11 cellular contexts compared by ENCODE assay signal in the genomic region with DNA sequence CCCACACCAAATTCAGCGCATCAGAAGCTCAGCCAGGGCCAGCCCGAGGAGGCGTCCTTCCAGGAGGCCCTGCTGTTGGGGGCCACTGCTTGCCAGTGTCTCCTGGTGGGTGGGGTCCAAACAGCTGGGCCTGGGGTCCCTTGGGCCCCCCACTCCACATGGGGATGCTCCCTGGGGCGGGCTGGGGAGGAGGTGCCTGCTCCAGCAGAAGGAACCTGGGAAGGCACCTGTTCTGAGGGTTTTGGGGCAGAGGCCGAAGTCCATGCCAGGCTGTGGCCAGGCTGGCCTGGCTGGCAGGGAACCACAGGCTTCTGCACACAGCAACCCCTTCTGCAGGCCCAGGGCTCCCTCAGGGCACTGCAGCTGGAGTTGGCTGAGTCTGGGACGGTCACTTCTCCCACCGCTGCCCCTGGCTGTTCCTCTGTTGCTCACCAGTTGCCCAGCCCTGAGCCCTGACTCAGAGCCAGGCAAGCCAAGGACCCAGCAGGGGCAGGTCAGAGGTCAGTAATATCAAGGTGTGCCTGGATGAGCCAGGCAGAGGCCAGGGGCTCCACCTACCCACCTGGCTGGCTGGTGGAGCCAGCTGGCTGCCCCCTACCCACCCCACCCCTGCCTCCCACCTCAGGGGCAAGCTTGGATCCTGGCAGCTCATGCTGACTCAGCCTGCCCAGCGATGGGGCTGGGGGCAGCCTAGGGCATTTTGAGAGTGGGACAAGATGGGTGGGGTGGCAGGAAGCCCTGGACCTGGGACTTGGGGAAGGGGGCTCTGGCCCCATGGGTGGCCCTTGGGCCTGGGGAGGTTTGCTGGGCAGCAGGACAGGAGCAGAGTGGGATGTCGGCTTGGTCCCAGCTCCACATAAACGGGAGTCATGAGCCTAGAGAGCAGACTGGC. TPM values are rescaled to one million over a fixed set of nuclear protein-coding genes. Genes with fewer than 3 reads are reported as not detected.
DNase-seq lines count a peak whose midpoint lies in the region; ATAC-seq and TF ChIP-seq lines count a peak whose summit lies in the region.
"Had no signal": no experiment of that assay in that cellular context is flagged by ENCODE, and none has a peak within 500 bp of the region (broad histone marks: within the 10 kb centered on the region; RNA-seq: fewer than 3 reads in every experiment).

No MANE protein-coding gene starts in this region.

- H3K27me3 Mint-ChIP-seq in endodermal cell (ENCODE audit: insufficient read depth): no peaks in the 10 kb centered on the region
- H3K27me3 Mint-ChIP-seq: activated naive CD4-positive, alpha-beta T cell treated with anti-CD3 and anti-CD28 coated beads, Interleukin-2, amount 50 U/mL, for 24 hours had no signal

- BruUV-seq in PC-3 (replicated peaks; lab: Mats Ljungman, UMichigan): no TSS peak

- in situ Hi-C loops in brain microvascular endothelial cell (cut with HindIII; ENCODE audit: low pct_ligation_motif_present, low sequenced_read_pairs): no loop called here

- no peak overlapping the region for H2AFZ ChIP-seq in DND-41 (ENCODE audit: low read depth, low read length)
- no peak overlapping the region for H2AFZ ChIP-seq in PC-3 (ENCODE audit: low read length)
- H2AFZ ChIP-seq in osteoblast (ENCODE audit: low read length): no peak overlapping the region

- H3K4me2 ChIP-seq in DND-41 (ENCODE audit: insufficient read depth, low read length) (no peak overlapping the region), PC-3 (ENCODE audit: low read length) (peak overlapping the region; percentile 70), osteoblast (ENCODE audit: insufficient read depth, low read length) (no peak overlapping the region)

- H3K36me3 Mint-ChIP-seq in endodermal cell (ENCODE audit: low read depth): peaks cover 46% of the 10 kb centered on the region

- H3K79me2 ChIP-seq in DND-41 (ENCODE audit: insufficient read depth, low read length) (no peaks in the 10 kb centered on the region), PC-3 (ENCODE audit: low read length) (no peaks in the 10 kb centered on the region), osteoblast (ENCODE audit: insufficient read depth, low read length) (no peaks in the 10 kb centered on the region)

- H3K9me3 ChIP-seq in DND-41 (ENCODE audit: insufficient read depth, low read length, severe bottlenecking) (peaks cover 31% of the 10 kb centered on the region), PC-3 (ENCODE audit: low read length) (peaks cover 12% of the 10 kb centered on the region; the same call in 1 of the 2 replicates), endodermal cell (ENCODE audit: control insufficient read depth, low read length) (peaks cover 35% of the 10 kb centered on the region), osteoblast (ENCODE audit: low read depth, low read length) (peaks cover 5% of the 10 kb centered on the region)

- H3K4me3 Mint-ChIP-seq in endodermal cell: no peak overlapping the region
- H3K4me3 Mint-ChIP-seq: activated naive CD4-positive, alpha-beta T cell treated with anti-CD3 and anti-CD28 coated beads, Interleukin-2, amount 50 U/mL, for 24 hours; neural crest cell had no signal

- peak; percentile 15 for ATAC-seq in DND-41 (ENCODE audit: insufficient read depth, low read depth)
- peak; percentile 76 for ATAC-seq in PC-3
- ATAC-seq in GM21576 (IDR thresholded peaks at IDR 0.05; ENCODE audit: unreplicated experiment): no peak

- H3K9ac ChIP-seq in DND-41 (ENCODE audit: low read depth, low read length) (no peak overlapping the region), PC-3 (ENCODE audit: low read length) (peak overlapping the region; percentile 69), endodermal cell (ENCODE audit: extremely low read depth, low read length, poor library complexity, severe bottlenecking) (no peak overlapping the region)

- 75 to 93% methylated on average over 5 to 10 of the region's 10 CpGs for WGBS in endodermal cell (ENCODE audit: insufficient coverage in 1 of 2, insufficient read length in 1 of 2), 2 experiments

- POLR2A ChIA-PET in PC-3 (lab: Charles Lee; ENCODE audit: unreplicated experiment): interaction anchor here (0.6 kb wide), 1 partner anchor 83 kb away, joined by 8 read pairs; no protein-coding TSS in a partner anchor

- intact Hi-C loops in PC-3 (cut with micrococcal nuclease): no loop called here

- CTCF ChIA-PET in PC-3 (lab: Charles Lee): no interaction called here

- H3K4me1 ChIP-seq in DND-41 (ENCODE audit: insufficient read depth, low read length): no peaks in the 10 kb centered on the region
- peaks cover 19% of the 10 kb centered on the region for H3K4me1 ChIP-seq in PC-3 (ENCODE audit: insufficient read depth, low read length)
- H3K4me1 ChIP-seq in endodermal cell (ENCODE audit: control insufficient read depth, insufficient read depth, low read length): peaks cover 4% of the 10 kb centered on the region
- H3K4me1 ChIP-seq in osteoblast (ENCODE audit: insufficient read depth, low read length): peaks cover 19% of the 10 kb centered on the region

- no peak for TF ChIP-seq CTCF in DND-41 (IDR thresholded peaks at IDR 0.05; ENCODE audit: borderline replicate concordance, extremely low read depth, low read length, poor library complexity, severe bottlenecking)
- TF ChIP-seq CTCF in PC-3 (conservative IDR thresholded peaks at IDR 0.05; ENCODE audit: low read depth, low read length): no peak
- TF ChIP-seq CTCF in endodermal cell (conservative IDR thresholded peaks at IDR 0.05): no peak
- no peak for TF ChIP-seq CTCF in osteoblast (IDR thresholded peaks at IDR 0.05; ENCODE audit: extremely low read depth, low read depth, low read length)
- TF ChIP-seq CTCF in brain microvascular endothelial cell (IDR thresholded peaks at IDR 0.05; ENCODE audit: low read depth, low read length, missing control alignments): no peak

- DNase-seq in DND-41 (no peak), PC-3 (peak; percentile 62), endodermal cell (peak; percentile 71), osteoblast (ENCODE audit: insufficient read length, low spot score, missing footprints) (peak; percentile 61), NCI-H2171 treated with DMSO at 0.1 percent for 48 hours (lab: John Stamatoyannopoulos, UW) (no peak), brain microvascular endothelial cell (no peak), Ammon's horn (ENCODE audit: low spot score) (no peak)
- DNase-seq: GOT3 had no signal

- no peak overlapping the region for H3K27ac Mint-ChIP-seq in endodermal cell

- H3K9me2 ChIP-seq in PC-3 (replicated peaks; ENCODE audit: low read length): no peaks in the 10 kb centered on the region

- H3K27ac ChIP-seq in DND-41 (ENCODE audit: low read length) (no peak overlapping the region), PC-3 (ENCODE audit: low read length) (peak overlapping the region; percentile 92), endodermal cell (ENCODE audit: low read depth, low read length) (no peak overlapping the region), osteoblast (ENCODE audit: low read depth, low read length) (no peak overlapping the region), brain microvascular endothelial cell (no peak overlapping the region)

- H3K36me3 ChIP-seq in DND-41 (ENCODE audit: insufficient read depth, low read length) (peaks cover 35% of the 10 kb centered on the region), PC-3 (ENCODE audit: low read depth, low read length) (peaks cover 13% of the 10 kb centered on the region), endodermal cell (ENCODE audit: control insufficient read depth, insufficient read depth, low read length) (peaks cover 32% of the 10 kb centered on the region), osteoblast (ENCODE audit: insufficient read depth, low read length) (peaks cover 8% of the 10 kb centered on the region), brain microvascular endothelial cell (replicated peaks) (peaks cover 15% of the 10 kb centered on the region)

- H3K4me1 Mint-ChIP-seq in endodermal cell: peaks cover 7% of the 10 kb centered on the region

- H3K27me3 ChIP-seq in DND-41 (ENCODE audit: insufficient read depth, low read length, poor library complexity) (no peaks in the 10 kb centered on the region), PC-3 (ENCODE audit: low read length) (no peaks in the 10 kb centered on the region), endodermal cell (ENCODE audit: control insufficient read depth, insufficient read depth, low read length, poor library complexity, severe bottlenecking) (no peaks in the 10 kb centered on the region), osteoblast (ENCODE audit: insufficient read depth, low read length) (no peaks in the 10 kb centered on the region), brain microvascular endothelial cell (replicated peaks) (no peaks in the 10 kb centered on the region)

- H3K4me3 ChIP-seq in DND-41 (ENCODE audit: low read depth in 1 of 2, low read length in 2 of 2): no peak overlapping the region
- no peak overlapping the region for H3K4me3 ChIP-seq in PC-3 (ENCODE audit: low read length)
- no peak overlapping the region for H3K4me3 ChIP-seq in endodermal cell (ENCODE audit: low read length)
- H3K4me3 ChIP-seq in osteoblast (ENCODE audit: insufficient read depth, low read length): no peak overlapping the region
- no peak overlapping the region for H3K4me3 ChIP-seq in brain microvascular endothelial cell (ENCODE audit: low read depth, low read length)

- H4K20me1 ChIP-seq in DND-41 (ENCODE audit: insufficient read depth, low read length) (peaks cover 14% of the 10 kb centered on the region; the same call in 1 of the 2 replicates), PC-3 (ENCODE audit: low read length) (no peaks in the 10 kb centered on the region), osteoblast (ENCODE audit: insufficient read depth, low read length) (peaks cover 2% of the 10 kb centered on the region)

- no peaks in the 10 kb centered on the region for H3F3A ChIP-seq in PC-3 (ENCODE audit: low read length, unreplicated experiment)

- peaks cover 31% of the 10 kb centered on the region for H3K9me3 Mint-ChIP-seq in endodermal cell
- H3K9me3 Mint-ChIP-seq: activated naive CD4-positive, alpha-beta T cell treated with anti-CD3 and anti-CD28 coated beads, Interleukin-2, amount 50 U/mL, for 24 hours had no signal

RNA-seq across cellular contexts. Expression of a gene that starts 12.0 kb away (rescaled TPM):
- total RNA-seq in PC-3 (2014; rRNA removed) (101 and 110 TPM in 2 replicates), endodermal cell (1 to 10 TPM; 3.0 to 5.1 TPM), osteoblast (2.5 and 3.8 TPM in 2 replicates)
- polyA plus RNA-seq in endodermal cell (2013, experiment 1 of 2): 4.5 TPM
- 5.4 TPM for polyA plus RNA-seq in endodermal cell (2013, experiment 2 of 2)

RNA-seq across cellular contexts. Expression of a gene that starts 51.0 kb away (rescaled TPM):
- total RNA-seq in PC-3 (2014; rRNA removed): 115 and 160 TPM in 2 replicates
- total RNA-seq in endodermal cell: 100 to 1,000 TPM; 198 to 206 TPM
- 171 TPM for polyA plus RNA-seq in endodermal cell (2013, experiment 1 of 2)
- polyA plus RNA-seq in endodermal cell (2013, experiment 2 of 2): 165 TPM
- 72.0 and 87.8 TPM in 2 replicates for total RNA-seq in osteoblast

RNA-seq across cellular contexts. Expression of a gene that starts 55.6 kb away (rescaled TPM):
- 12.0 and 12.9 TPM in 2 replicates for total RNA-seq in PC-3 (2014; rRNA removed)
- 10 to 100 TPM; 37.6 to 60.9 TPM for total RNA-seq in endodermal cell
- 174 TPM for polyA plus RNA-seq in endodermal cell (2013, experiment 1 of 2)
- polyA plus RNA-seq in endodermal cell (2013, experiment 2 of 2): 148 TPM
- 10.9 and 13.3 TPM in 2 replicates for total RNA-seq in osteoblast

Comparison
In these comparisons a context has a peak if more than half of its experiments do, and no peak if none do; other contexts are left out.
1. DNase-seq: peak in PC-3 (single experiment), endodermal cell (single experiment) and osteoblast (single experiment); none in DND-41 (single experiment), NCI-H2171 treated with DMSO at 0.1 percent for 48 hours (single experiment), brain microvascular endothelial cell (single experiment) and Ammon's horn (single experiment).
2. RNA of a gene that starts 12.0 kb away (total RNA-seq): 101 to 110 TPM in PC-3; 3.0 to 5.1 TPM in endodermal cell and 2.5 to 3.8 TPM in osteoblast; every median in the first group is over 10 times any median in the second.